Comparison of ENCODE assay signal across 25 cellular contexts in genomic region chr20:46914789-46915359, GRCh38. TPM values are rescaled to one million over a fixed set of nuclear protein-coding genes. Genes with fewer than 3 reads are reported as not detected.
DNase-seq lines count a peak whose midpoint lies in the region; ATAC-seq and TF ChIP-seq lines count a peak whose summit lies in the region.
"Had no signal": no experiment of that assay in that cellular context is flagged by ENCODE, and none has a peak within 500 bp of the region (broad histone marks: within the 10 kb centered on the region; RNA-seq: fewer than 3 reads in every experiment).

No MANE protein-coding gene starts in this region.

- TF ChIP-seq CTCF in body of pancreas (IDR thresholded peaks at IDR 0.05) (no peak), right atrium auricular region (IDR thresholded peaks at IDR 0.05) (no peak), upper lobe of right lung (IDR thresholded peaks at IDR 0.05) (no peak)

- 75 to 85% methylated on average over 14 of the region's 14 CpGs for WGBS in body of pancreas, 2 donors

- H3K36me3 ChIP-seq in body of pancreas (replicated peaks in 1 of 2; ENCODE audit: insufficient read depth in 1 of 2, low read depth in 2 of 2) = no peaks in the 10 kb centered on the region
- H3K36me3 ChIP-seq in right atrium auricular region = no peaks in the 10 kb centered on the region
- no peaks in the 10 kb centered on the region for H3K36me3 ChIP-seq in upper lobe of right lung
- H3K36me3 ChIP-seq: adrenal gland had no signal

- H3K4me3 ChIP-seq in body of pancreas (no peak overlapping the region), right atrium auricular region (no peak overlapping the region), skeletal muscle cell (ENCODE audit: low read depth, low read length) (no peak overlapping the region), upper lobe of right lung (no peak overlapping the region)
- H3K4me3 ChIP-seq: adrenal gland, coronary artery, SK-N-MC had no signal

- peak overlapping the region in 1 of 4 donors; percentile 43 for H3K27ac ChIP-seq in body of pancreas
- H3K27ac ChIP-seq in right atrium auricular region = peak overlapping the region in 1 of 2 donors; percentile 24
- no peak overlapping the region for H3K27ac ChIP-seq in upper lobe of right lung
- H3K27ac ChIP-seq: adrenal gland, coronary artery, SK-N-MC had no signal

- peak; percentile 24 for ATAC-seq in body of pancreas
- ATAC-seq in upper lobe of right lung = no peak
- no peak for ATAC-seq in SK-N-SH treated with all-trans-retinoic acid at 6 μM for 48 hours
- no peak for ATAC-seq in GM21619 (IDR thresholded peaks at IDR 0.05; ENCODE audit: unreplicated experiment)
- ATAC-seq: activated T-cell treated with anti-CD3 and anti-CD28 coated beads, Interleukin-2, amount 50 U/mL, for 4 hours; stimulated activated naive CD8-positive, alpha-beta T cell treated with anti-CD3 and anti-CD28 coated beads, Interleukin-15, amount 100 ng/mL, for 72 hours; T-helper 17 cell had no signal

- peaks cover 8% of the 10 kb centered on the region for H3K4me1 ChIP-seq in body of pancreas
- no peaks in the 10 kb centered on the region for H3K4me1 ChIP-seq in right atrium auricular region
- no peaks in the 10 kb centered on the region for H3K4me1 ChIP-seq in upper lobe of right lung
- H3K4me1 ChIP-seq: adrenal gland had no signal

- DNase-seq in AG08395 (ENCODE audit: low spot score) (peak; percentile 44), body of pancreas (peak in 1 of 4 donors; percentile 18), right atrium auricular region (ENCODE audit: low spot score) (peak; percentile 72), skeletal muscle cell (ENCODE audit: low read depth) (peak; percentile 11), upper lobe of right lung (no peak), NK-92 (lab: John Stamatoyannopoulos, UW; ENCODE audit: unreplicated experiment) (no peak)
- DNase-seq: activated CD4-positive, alpha-beta T cell treated with anti-CD3 and anti-CD28 coated beads for 4 hours; activated T-cell treated with anti-CD3 and anti-CD28 coated beads, Interleukin-2, amount 50 U/mL, for 4 hours; adrenal gland; GOT3; head of caudate nucleus; KG1; kidney glomerular epithelial cell; NCI-H1436 treated with DMSO at 0.1 percent for 48 hours; NCI-H524 treated with DMSO at 0.1 percent for 48 hours; retina; stimulated activated naive CD8-positive, alpha-beta T cell treated with anti-CD3 and anti-CD28 coated beads, Interleukin-15, amount 100 ng/mL, for 72 hours; T-helper 17 cell had no signal

- no peak for TF ChIP-seq POLR2A in body of pancreas (IDR thresholded peaks at IDR 0.05)

- no peaks in the 10 kb centered on the region for H3K27me3 ChIP-seq in body of pancreas
- H3K27me3 ChIP-seq in right atrium auricular region = no peaks in the 10 kb centered on the region
- peaks cover 14% of the 10 kb centered on the region for H3K27me3 ChIP-seq in upper lobe of right lung
- H3K27me3 ChIP-seq: adrenal gland had no signal

- intact Hi-C loops in body of pancreas (cut with DNase I) = no loop called here
- intact Hi-C loops in upper lobe of right lung (cut with DNase I) = no loop called here

- H3K9me3 ChIP-seq in body of pancreas (no peaks in the 10 kb centered on the region), right atrium auricular region (peaks cover 0 to 17% of the 10 kb centered on the region in 2 donors), upper lobe of right lung (no peaks in the 10 kb centered on the region)
- H3K9me3 ChIP-seq: adrenal gland had no signal

TF ChIP-seq in SK-N-SH treated with all-trans-retinoic acid at 6 μM for 48 hours, 23 proteins besides CTCF, POLR2A, EP300 and RAD21:
- TF ChIP-seq ISL1 (CRISPR knock-in tag; IDR thresholded peaks at IDR 0.05) = no peak
- no peak for TF ChIP-seq ZC3H10 (CRISPR knock-in tag; IDR thresholded peaks at IDR 0.05)
- no peak for TF ChIP-seq ESRRG (CRISPR knock-in tag; IDR thresholded peaks at IDR 0.05)
- no peak for TF ChIP-seq RARB (CRISPR knock-in tag; IDR thresholded peaks at IDR 0.05)
- no peak for TF ChIP-seq ZFP30 (CRISPR knock-in tag; IDR thresholded peaks at IDR 0.05)

RNA-seq across cellular contexts. Expression of gene EYA2, which starts 20.2 kb away (rescaled TPM):
- total RNA-seq in body of pancreas (1 to 10 TPM in 1 of 2 donors, under 1 TPM in 1; 0.52 to 3.6 TPM), right atrium auricular region (1 to 10 TPM in 1 of 2 donors, under 1 TPM in 1; 0.30 to 2.6 TPM), upper lobe of right lung (1.8 TPM)
- total RNA-seq: activated T-cell treated with anti-CD3 and anti-CD28 coated beads, Interleukin-2, amount 50 U/mL, for 4 hours; HT-29; osteocyte; RPMI7951 had no signal

Comparison
In these comparisons a context has a peak if more than half of its experiments do, and no peak if none do; other contexts are left out.
1. DNase-seq: peak in AG08395 (single experiment), right atrium auricular region (single experiment) and skeletal muscle cell (single experiment); none in upper lobe of right lung (single experiment) and NK-92 (single experiment).